1 cellular context compared by ENCODE assay signal in the genomic region with DNA sequence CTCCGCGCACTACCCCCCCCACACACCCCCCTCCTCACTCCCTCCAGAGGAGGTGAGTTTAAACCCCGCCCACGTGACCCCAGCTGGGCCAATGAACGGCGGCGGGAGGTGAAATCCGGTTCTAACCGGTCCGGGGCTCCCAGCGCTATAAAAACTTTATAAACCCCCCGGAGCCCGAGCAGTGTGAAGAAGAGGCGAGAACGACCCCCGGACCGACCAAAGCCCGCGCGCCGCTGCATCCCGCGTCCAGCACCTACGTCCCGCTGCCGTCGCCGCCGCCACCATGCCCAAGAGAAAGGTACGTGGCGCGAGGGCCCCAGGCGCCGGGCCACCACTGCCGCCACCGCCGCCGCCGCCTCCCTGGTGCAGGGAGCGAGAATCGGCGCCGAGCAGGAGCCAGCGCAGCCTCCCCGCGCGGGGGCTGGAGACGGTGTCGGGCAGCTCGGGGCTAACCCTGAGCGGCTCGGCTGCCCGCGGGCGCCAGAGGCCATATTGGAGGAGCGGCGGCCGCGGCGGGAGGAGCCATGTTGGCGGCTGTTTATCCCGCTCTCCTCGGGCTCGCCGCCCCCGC.
TF ChIP-seq lines count a peak whose summit lies in the region.

A gene (plus strand): TSS at position 111 of the 571 bp plus-strand sequence. CDS start 173 bp downstream, at position 284.

TF ChIP-seq in K562, 482 proteins besides CTCF, POLR2A, EP300 and RAD21 (continued from another document and continues in another):
- TF ChIP-seq, protein P1, sequence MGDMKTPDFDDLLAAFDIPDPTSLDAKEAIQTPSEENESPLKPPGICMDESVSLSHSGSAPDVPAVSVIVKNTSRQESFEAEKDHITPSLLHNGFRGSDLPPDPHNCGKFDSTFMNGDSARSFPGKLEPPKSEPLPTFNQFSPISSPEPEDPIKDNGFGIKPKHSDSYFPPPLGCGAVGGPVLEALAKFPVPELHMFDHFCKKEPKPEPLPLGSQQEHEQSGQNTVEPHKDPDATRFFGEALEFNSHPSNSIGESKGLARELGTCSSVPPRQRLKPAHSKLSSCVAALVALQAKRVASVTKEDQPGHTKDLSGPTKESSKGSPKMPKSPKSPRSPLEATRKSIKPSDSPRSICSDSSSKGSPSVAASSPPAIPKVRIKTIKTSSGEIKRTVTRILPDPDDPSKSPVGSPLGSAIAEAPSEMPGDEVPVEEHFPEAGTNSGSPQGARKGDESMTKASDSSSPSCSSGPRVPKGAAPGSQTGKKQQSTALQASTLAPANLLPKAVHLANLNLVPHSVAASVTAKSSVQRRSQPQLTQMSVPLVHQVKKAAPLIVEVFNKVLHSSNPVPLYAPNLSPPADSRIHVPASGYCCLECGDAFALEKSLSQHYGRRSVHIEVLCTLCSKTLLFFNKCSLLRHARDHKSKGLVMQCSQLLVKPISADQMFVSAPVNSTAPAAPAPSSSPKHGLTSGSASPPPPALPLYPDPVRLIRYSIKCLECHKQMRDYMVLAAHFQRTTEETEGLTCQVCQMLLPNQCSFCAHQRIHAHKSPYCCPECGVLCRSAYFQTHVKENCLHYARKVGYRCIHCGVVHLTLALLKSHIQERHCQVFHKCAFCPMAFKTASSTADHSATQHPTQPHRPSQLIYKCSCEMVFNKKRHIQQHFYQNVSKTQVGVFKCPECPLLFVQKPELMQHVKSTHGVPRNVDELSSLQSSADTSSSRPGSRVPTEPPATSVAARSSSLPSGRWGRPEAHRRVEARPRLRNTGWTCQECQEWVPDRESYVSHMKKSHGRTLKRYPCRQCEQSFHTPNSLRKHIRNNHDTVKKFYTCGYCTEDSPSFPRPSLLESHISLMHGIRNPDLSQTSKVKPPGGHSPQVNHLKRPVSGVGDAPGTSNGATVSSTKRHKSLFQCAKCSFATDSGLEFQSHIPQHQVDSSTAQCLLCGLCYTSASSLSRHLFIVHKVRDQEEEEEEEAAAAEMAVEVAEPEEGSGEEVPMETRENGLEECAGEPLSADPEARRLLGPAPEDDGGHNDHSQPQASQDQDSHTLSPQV (IDR thresholded peaks at IDR 0.05) = peak; percentile 71; the same call in 1 of the 2 replicates
- TF ChIP-seq POLR2B (IDR thresholded peaks at IDR 0.05; ENCODE audit: low read depth, partially characterized antibody) (peak; percentile 81), SUPT5H (IDR thresholded peaks at IDR 0.05) (peak; percentile 88), ZNF133 (CRISPR knock-in tag; IDR thresholded peaks at IDR 0.05) (no peak), NEUROD1 (IDR thresholded peaks at IDR 0.05; ENCODE audit: borderline replicate concordance, low read depth, low read length, partially characterized antibody) (peak; percentile 25), CTBP1 (IDR thresholded peaks at IDR 0.05; ENCODE audit: borderline replicate concordance) (no peak), PHF8 (IDR thresholded peaks at IDR 0.05; ENCODE audit: borderline replicate concordance, low read length) (peak; percentile 86), NCOR1 (IDR thresholded peaks at IDR 0.05) (0 out of 2 replicates have a peak, but pooled peaks have one; percentile 13), ZNF282 (CRISPR knock-in tag; IDR thresholded peaks at IDR 0.05) (peak; percentile 61; the same call in 1 of the 2 replicates), MAZ (CRISPR knock-in tag; conservative IDR thresholded peaks at IDR 0.05 in 1 of 2, IDR thresholded peaks at IDR 0.05 in 1 of 2) (peak in 1 of 2 experiments; percentile 72; a peak in 3 of 4 replicates), ETS2 (tag; IDR thresholded peaks at IDR 0.05; ENCODE audit: borderline replicate concordance, poor library complexity, severe bottlenecking) (no peak), FOXA3 (CRISPR knock-in tag; conservative IDR thresholded peaks at IDR 0.05 in 1 of 2, IDR thresholded peaks at IDR 0.05 in 1 of 2) (0 out of 4 replicates have a peak, but pooled peaks of 1 of the 2 experiments have one; percentile 52), ZBTB7A (IDR thresholded peaks at IDR 0.05; ENCODE audit: borderline replicate concordance, control insufficient read depth, low read depth, low read length) (0 out of 2 replicates have a peak, but pooled peaks have one; percentile 33), CREBBP (IDR thresholded peaks at IDR 0.05; ENCODE audit: low read depth, low read length) (no peak), DIDO1 (tag; IDR thresholded peaks at IDR 0.05; ENCODE audit: low read depth) (no peak), IRF2 (CRISPR knock-in tag; IDR thresholded peaks at IDR 0.05) (peak; percentile 81; the same call in 1 of the 2 replicates)
- TF ChIP-seq, protein P2, sequence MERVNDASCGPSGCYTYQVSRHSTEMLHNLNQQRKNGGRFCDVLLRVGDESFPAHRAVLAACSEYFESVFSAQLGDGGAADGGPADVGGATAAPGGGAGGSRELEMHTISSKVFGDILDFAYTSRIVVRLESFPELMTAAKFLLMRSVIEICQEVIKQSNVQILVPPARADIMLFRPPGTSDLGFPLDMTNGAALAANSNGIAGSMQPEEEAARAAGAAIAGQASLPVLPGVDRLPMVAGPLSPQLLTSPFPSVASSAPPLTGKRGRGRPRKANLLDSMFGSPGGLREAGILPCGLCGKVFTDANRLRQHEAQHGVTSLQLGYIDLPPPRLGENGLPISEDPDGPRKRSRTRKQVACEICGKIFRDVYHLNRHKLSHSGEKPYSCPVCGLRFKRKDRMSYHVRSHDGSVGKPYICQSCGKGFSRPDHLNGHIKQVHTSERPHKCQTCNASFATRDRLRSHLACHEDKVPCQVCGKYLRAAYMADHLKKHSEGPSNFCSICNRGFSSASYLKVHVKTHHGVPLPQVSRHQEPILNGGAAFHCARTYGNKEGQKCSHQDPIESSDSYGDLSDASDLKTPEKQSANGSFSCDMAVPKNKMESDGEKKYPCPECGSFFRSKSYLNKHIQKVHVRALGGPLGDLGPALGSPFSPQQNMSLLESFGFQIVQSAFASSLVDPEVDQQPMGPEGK (CRISPR knock-in tag; IDR thresholded peaks at IDR 0.05; ENCODE audit: borderline replicate concordance) = no peak
- TF ChIP-seq, protein P3, sequence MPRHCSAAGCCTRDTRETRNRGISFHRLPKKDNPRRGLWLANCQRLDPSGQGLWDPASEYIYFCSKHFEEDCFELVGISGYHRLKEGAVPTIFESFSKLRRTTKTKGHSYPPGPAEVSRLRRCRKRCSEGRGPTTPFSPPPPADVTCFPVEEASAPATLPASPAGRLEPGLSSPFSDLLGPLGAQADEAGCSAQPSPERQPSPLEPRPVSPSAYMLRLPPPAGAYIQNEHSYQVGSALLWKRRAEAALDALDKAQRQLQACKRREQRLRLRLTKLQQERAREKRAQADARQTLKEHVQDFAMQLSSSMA (CRISPR knock-in tag; IDR thresholded peaks at IDR 0.05) = peak; percentile 61; the same call in 1 of the 2 replicates
- TF ChIP-seq, protein P4, sequence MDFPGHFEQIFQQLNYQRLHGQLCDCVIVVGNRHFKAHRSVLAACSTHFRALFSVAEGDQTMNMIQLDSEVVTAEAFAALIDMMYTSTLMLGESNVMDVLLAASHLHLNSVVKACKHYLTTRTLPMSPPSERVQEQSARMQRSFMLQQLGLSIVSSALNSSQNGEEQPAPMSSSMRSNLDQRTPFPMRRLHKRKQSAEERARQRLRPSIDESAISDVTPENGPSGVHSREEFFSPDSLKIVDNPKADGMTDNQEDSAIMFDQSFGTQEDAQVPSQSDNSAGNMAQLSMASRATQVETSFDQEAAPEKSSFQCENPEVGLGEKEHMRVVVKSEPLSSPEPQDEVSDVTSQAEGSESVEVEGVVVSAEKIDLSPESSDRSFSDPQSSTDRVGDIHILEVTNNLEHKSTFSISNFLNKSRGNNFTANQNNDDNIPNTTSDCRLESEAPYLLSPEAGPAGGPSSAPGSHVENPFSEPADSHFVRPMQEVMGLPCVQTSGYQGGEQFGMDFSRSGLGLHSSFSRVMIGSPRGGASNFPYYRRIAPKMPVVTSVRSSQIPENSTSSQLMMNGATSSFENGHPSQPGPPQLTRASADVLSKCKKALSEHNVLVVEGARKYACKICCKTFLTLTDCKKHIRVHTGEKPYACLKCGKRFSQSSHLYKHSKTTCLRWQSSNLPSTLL (IDR thresholded peaks at IDR 0.05) = no peak
- TF ChIP-seq, protein P5, sequence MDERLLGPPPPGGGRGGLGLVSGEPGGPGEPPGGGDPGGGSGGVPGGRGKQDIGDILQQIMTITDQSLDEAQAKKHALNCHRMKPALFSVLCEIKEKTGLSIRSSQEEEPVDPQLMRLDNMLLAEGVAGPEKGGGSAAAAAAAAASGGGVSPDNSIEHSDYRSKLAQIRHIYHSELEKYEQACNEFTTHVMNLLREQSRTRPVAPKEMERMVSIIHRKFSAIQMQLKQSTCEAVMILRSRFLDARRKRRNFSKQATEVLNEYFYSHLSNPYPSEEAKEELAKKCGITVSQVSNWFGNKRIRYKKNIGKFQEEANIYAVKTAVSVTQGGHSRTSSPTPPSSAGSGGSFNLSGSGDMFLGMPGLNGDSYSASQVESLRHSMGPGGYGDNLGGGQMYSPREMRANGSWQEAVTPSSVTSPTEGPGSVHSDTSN (CRISPR knock-in tag; IDR thresholded peaks at IDR 0.05; ENCODE audit: low read depth) = no peak
- TF ChIP-seq, protein P5 (tag; conservative IDR thresholded peaks at IDR 0.05; ENCODE audit: low read depth) = no peak
- TF ChIP-seq, protein P6, sequence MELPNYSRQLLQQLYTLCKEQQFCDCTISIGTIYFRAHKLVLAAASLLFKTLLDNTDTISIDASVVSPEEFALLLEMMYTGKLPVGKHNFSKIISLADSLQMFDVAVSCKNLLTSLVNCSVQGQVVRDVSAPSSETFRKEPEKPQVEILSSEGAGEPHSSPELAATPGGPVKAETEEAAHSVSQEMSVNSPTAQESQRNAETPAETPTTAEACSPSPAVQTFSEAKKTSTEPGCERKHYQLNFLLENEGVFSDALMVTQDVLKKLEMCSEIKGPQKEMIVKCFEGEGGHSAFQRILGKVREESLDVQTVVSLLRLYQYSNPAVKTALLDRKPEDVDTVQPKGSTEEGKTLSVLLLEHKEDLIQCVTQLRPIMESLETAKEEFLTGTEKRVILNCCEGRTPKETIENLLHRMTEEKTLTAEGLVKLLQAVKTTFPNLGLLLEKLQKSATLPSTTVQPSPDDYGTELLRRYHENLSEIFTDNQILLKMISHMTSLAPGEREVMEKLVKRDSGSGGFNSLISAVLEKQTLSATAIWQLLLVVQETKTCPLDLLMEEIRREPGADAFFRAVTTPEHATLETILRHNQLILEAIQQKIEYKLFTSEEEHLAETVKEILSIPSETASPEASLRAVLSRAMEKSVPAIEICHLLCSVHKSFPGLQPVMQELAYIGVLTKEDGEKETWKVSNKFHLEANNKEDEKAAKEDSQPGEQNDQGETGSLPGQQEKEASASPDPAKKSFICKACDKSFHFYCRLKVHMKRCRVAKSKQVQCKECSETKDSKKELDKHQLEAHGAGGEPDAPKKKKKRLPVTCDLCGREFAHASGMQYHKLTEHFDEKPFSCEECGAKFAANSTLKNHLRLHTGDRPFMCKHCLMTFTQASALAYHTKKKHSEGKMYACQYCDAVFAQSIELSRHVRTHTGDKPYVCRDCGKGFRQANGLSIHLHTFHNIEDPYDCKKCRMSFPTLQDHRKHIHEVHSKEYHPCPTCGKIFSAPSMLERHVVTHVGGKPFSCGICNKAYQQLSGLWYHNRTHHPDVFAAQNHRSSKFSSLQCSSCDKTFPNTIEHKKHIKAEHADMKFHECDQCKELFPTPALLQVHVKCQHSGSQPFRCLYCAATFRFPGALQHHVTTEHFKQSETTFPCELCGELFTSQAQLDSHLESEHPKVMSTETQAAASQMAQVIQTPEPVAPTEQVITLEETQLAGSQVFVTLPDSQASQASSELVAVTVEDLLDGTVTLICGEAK (IDR thresholded peaks at IDR 0.05) = peak; percentile 97
- TF ChIP-seq, protein P6 (CRISPR knock-in tag; IDR thresholded peaks at IDR 0.05) = peak; percentile 95
- TF ChIP-seq, protein P7, sequence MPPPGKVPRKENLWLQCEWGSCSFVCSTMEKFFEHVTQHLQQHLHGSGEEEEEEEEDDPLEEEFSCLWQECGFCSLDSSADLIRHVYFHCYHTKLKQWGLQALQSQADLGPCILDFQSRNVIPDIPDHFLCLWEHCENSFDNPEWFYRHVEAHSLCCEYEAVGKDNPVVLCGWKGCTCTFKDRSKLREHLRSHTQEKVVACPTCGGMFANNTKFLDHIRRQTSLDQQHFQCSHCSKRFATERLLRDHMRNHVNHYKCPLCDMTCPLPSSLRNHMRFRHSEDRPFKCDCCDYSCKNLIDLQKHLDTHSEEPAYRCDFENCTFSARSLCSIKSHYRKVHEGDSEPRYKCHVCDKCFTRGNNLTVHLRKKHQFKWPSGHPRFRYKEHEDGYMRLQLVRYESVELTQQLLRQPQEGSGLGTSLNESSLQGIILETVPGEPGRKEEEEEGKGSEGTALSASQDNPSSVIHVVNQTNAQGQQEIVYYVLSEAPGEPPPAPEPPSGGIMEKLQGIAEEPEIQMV (tag; conservative IDR thresholded peaks at IDR 0.05; ENCODE audit: low read depth) = no peak
